In the genomic region with DNA sequence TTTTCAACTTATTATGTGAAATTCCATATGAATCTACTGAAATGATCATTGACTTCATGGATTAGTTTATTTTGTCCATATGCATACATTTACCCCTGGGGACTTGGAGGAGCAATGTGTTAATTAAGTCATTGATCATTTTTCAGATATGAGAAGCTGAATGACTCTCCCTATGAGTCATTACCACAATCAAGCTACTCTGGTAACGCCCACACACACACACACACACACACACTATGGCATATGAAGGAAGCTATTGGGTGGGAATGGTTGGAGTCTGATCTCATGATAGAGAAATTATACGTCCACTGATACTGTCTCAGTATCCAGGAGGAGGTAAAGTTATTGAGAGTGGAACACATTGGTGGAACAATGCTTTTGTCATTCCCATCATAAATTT, we compare ENCODE assay signal across 10 cellular contexts.
DNase-seq lines count a peak whose midpoint lies in the region; ATAC-seq and TF ChIP-seq lines count a peak whose summit lies in the region.
"Had no signal": no experiment of that assay in that cellular context is flagged by ENCODE, and none has a peak within 500 bp of the region (broad histone marks: within the 10 kb centered on the region; RNA-seq: fewer than 3 reads in every experiment).

No MANE protein-coding gene starts in this region.

- H3K27me3 ChIP-seq in brain microvascular endothelial cell (replicated peaks) = no peaks in the 10 kb centered on the region

- CTCF ChIA-PET in HEK293T (lab: Yijun Ruan, JAX) = interaction anchor here (1.6 kb wide), 1 partner anchor 63 kb away, joined by 6 read pairs; no protein-coding TSS in a partner anchor
- CTCF ChIA-PET in activated CD8-positive, alpha-beta memory T cell treated with anti-CD3 and anti-CD28 coated beads, Interleukin-2, amount 10 ng/mL, durations not matched to agents 7 days and 5 days (lab: Charles Lee) = no interaction called here

- H3K27me3 Mint-ChIP-seq in activated CD8-positive, alpha-beta memory T cell treated with anti-CD3 and anti-CD28 coated beads, Interleukin-2, amount 10 ng/mL, durations not matched to agents 7 days and 5 days = peaks cover 8% of the 10 kb centered on the region

- POLR2A ChIA-PET in HEK293T (lab: Yijun Ruan, JAX) = no interaction called here

- no peak overlapping the region for H3K4me3 ChIP-seq in brain microvascular endothelial cell (ENCODE audit: low read depth, low read length)

- H3K36me3 Mint-ChIP-seq in activated CD8-positive, alpha-beta memory T cell treated with anti-CD3 and anti-CD28 coated beads, Interleukin-2, amount 10 ng/mL, durations not matched to agents 7 days and 5 days = no peaks in the 10 kb centered on the region

- no peak for TF ChIP-seq CTCF in brain microvascular endothelial cell (IDR thresholded peaks at IDR 0.05; ENCODE audit: low read depth, low read length, missing control alignments)

- H3K4me1 Mint-ChIP-seq in activated CD8-positive, alpha-beta memory T cell treated with anti-CD3 and anti-CD28 coated beads, Interleukin-2, amount 10 ng/mL, durations not matched to agents 7 days and 5 days = peaks cover 6% of the 10 kb centered on the region

- ATAC-seq in activated CD8-positive, alpha-beta memory T cell treated with anti-CD3 and anti-CD28 coated beads, Interleukin-2, amount 10 ng/mL, durations not matched to agents 7 days and 5 days = no peak
- no peak for ATAC-seq in HG02610 (IDR thresholded peaks at IDR 0.05; ENCODE audit: unreplicated experiment)

- no peaks in the 10 kb centered on the region for H3K36me3 ChIP-seq in brain microvascular endothelial cell (replicated peaks)

- in situ Hi-C loops in brain microvascular endothelial cell (cut with HindIII; ENCODE audit: low pct_ligation_motif_present, low sequenced_read_pairs) = no loop called here

- no peak overlapping the region for H3K27ac Mint-ChIP-seq in activated CD8-positive, alpha-beta memory T cell treated with anti-CD3 and anti-CD28 coated beads, Interleukin-2, amount 10 ng/mL, durations not matched to agents 7 days and 5 days

- no peak overlapping the region for H3K27ac ChIP-seq in brain microvascular endothelial cell

- no peak overlapping the region for H3K4me3 Mint-ChIP-seq in activated CD8-positive, alpha-beta memory T cell treated with anti-CD3 and anti-CD28 coated beads, Interleukin-2, amount 10 ng/mL, durations not matched to agents 7 days and 5 days

- no peaks in the 10 kb centered on the region for H3K9me3 Mint-ChIP-seq in activated CD8-positive, alpha-beta memory T cell treated with anti-CD3 and anti-CD28 coated beads, Interleukin-2, amount 10 ng/mL, durations not matched to agents 7 days and 5 days (ENCODE audit: low read depth)

- DNase-seq in EH (ENCODE audit: low read depth) (peak; percentile 44), HT-29 (ENCODE audit: low spot score) (peak; percentile 54), brain microvascular endothelial cell (peak; percentile 90), mucosa of gallbladder (ENCODE audit: low spot score) (peak; percentile 35), HEK293T (ENCODE audit: extremely low spot score) (no peak), HCEC 1CT (no peak)
- no peak for DNase-seq in activated CD8-positive, alpha-beta memory T cell treated with anti-CD3 and anti-CD28 coated beads, Interleukin-2, amount 10 ng/mL, durations not matched to agents 7 days and 5 days
- DNase-seq: GF-D8, KG1 had no signal

TF ChIP-seq in HEK293T, 16 proteins besides CTCF, POLR2A, EP300 and RAD21:
- TF ChIP-seq, protein P1, sequence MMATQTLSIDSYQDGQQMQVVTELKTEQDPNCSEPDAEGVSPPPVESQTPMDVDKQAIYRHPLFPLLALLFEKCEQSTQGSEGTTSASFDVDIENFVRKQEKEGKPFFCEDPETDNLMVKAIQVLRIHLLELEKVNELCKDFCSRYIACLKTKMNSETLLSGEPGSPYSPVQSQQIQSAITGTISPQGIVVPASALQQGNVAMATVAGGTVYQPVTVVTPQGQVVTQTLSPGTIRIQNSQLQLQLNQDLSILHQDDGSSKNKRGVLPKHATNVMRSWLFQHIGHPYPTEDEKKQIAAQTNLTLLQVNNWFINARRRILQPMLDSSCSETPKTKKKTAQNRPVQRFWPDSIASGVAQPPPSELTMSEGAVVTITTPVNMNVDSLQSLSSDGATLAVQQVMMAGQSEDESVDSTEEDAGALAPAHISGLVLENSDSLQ (IDR thresholded peaks at IDR 0.05) = no peak
- TF ChIP-seq BHLHE40 (IDR thresholded peaks at IDR 0.05; ENCODE audit: borderline replicate concordance) = no peak
- TF ChIP-seq SP1 (IDR thresholded peaks at IDR 0.05) = no peak
- TF ChIP-seq ZNF384 (IDR thresholded peaks at IDR 0.05) = no peak
- no peak for TF ChIP-seq NFRKB (IDR thresholded peaks at IDR 0.05)
- TF ChIP-seq ARNT (IDR thresholded peaks at IDR 0.05) = no peak
- no peak for TF ChIP-seq ELF4 (IDR thresholded peaks at IDR 0.05)
- TF ChIP-seq HDGF (IDR thresholded peaks at IDR 0.05; ENCODE audit: borderline replicate concordance) = no peak
- no peak for TF ChIP-seq TARDBP (IDR thresholded peaks at IDR 0.05)
- no peak for TF ChIP-seq CTBP1 (IDR thresholded peaks at IDR 0.05; ENCODE audit: borderline replicate concordance)
- TF ChIP-seq LEF1 (IDR thresholded peaks at IDR 0.05; ENCODE audit: borderline replicate concordance) = no peak
- no peak for TF ChIP-seq FOXK2 (IDR thresholded peaks at IDR 0.05)
- TF ChIP-seq FOXA1 (IDR thresholded peaks at IDR 0.05) = no peak
- TF ChIP-seq L3MBTL2 (conservative IDR thresholded peaks at IDR 0.05) = no peak
- no peak for TF ChIP-seq SUZ12 (IDR thresholded peaks at IDR 0.05)
- TF ChIP-seq FOXM1 (IDR thresholded peaks at IDR 0.05; ENCODE audit: borderline replicate concordance) = no peak

Comparison
In these comparisons a context has a peak if more than half of its experiments do, and no peak if none do; other contexts are left out.
1. DNase-seq: peak in EH (single experiment), HT-29 (single experiment), brain microvascular endothelial cell (single experiment) and mucosa of gallbladder (single experiment); none in HEK293T (single experiment), HCEC 1CT (single experiment) and activated CD8-positive, alpha-beta memory T cell treated with anti-CD3 and anti-CD28 coated beads, Interleukin-2, amount 10 ng/mL, durations not matched to agents 7 days and 5 days (single experiment).